Comparison of ENCODE assay signal across 1 cellular context in genomic region chr7:24971333-24972165, GRCh38.
TF ChIP-seq lines count a peak whose summit lies in the region.

No MANE protein-coding gene starts in this region.

TF ChIP-seq in H1, 55 proteins besides CTCF, POLR2A, EP300 and RAD21 (continued from another document):
- no peak for TF ChIP-seq ATF2 (IDR thresholded peaks at IDR 0.05; ENCODE audit: low read length)
